In genomic region chr1:23563003-23563402, GRCh38 we compare ENCODE assay signal across 10 cellular contexts. TPM values are rescaled to one million over a fixed set of nuclear protein-coding genes. Genes with fewer than 3 reads are reported as not detected.
DNase-seq lines count a peak whose midpoint lies in the region; ATAC-seq, FAIRE-seq and TF ChIP-seq lines count a peak whose summit lies in the region.
"Had no signal": no experiment of that assay in that cellular context is flagged by ENCODE, and none has a peak within 500 bp of the region (broad histone marks: within the 10 kb centered on the region; RNA-seq: fewer than 3 reads in every experiment).

No MANE protein-coding gene starts in this region.

- peak overlapping the region; percentile 100 for H3K27ac Mint-ChIP-seq in nephron progenitor cell
- H3K27ac Mint-ChIP-seq in activated CD8-positive, alpha-beta T cell treated with anti-CD3 and anti-CD28 coated beads, Interleukin-2, amount 10 ng/mL, durations not matched to agents 7 days and 5 days: no peak overlapping the region
- H3K27ac Mint-ChIP-seq: immature natural killer cell had no signal

- TF ChIP-seq CTCF in A549 (IDR thresholded peaks at IDR 0.05) (no peak), nephron progenitor cell (IDR thresholded peaks at IDR 0.05) (no peak)

- peaks cover 2% of the 10 kb centered on the region for H3K36me3 Mint-ChIP-seq in nephron progenitor cell (ENCODE audit: low read depth)
- H3K36me3 Mint-ChIP-seq in activated CD8-positive, alpha-beta T cell treated with anti-CD3 and anti-CD28 coated beads, Interleukin-2, amount 10 ng/mL, durations not matched to agents 7 days and 5 days (ENCODE audit: low read depth): peaks cover 7% of the 10 kb centered on the region

- no peak for TF ChIP-seq RAD21 in A549 (conservative IDR thresholded peaks at IDR 0.05 in 1 of 2, IDR thresholded peaks at IDR 0.05 in 1 of 2)

- POLR2A ChIA-PET in A549 (lab: Yijun Ruan, JAX): interaction anchor here (11.2 kb wide), 1 partner anchor 12 kb away, joined by 168 read pairs; no protein-coding TSS in a partner anchor
- POLR2A ChIA-PET in activated CD8-positive, alpha-beta T cell treated with anti-CD3 and anti-CD28 coated beads, Interleukin-2, amount 10 ng/mL, durations not matched to agents 7 days and 5 days (lab: Charles Lee): no interaction called here

- peak overlapping the region; percentile 96 to 98 for H3K27ac ChIP-seq in A549
- H3K27ac ChIP-seq in duodenal mucosa (ENCODE audit: low read depth, low read length): peak overlapping the region; percentile 52

- no peaks in the 10 kb centered on the region for H3K27me3 Mint-ChIP-seq in nephron progenitor cell (ENCODE audit: low read depth, poor library complexity)
- H3K27me3 Mint-ChIP-seq in activated CD8-positive, alpha-beta T cell treated with anti-CD3 and anti-CD28 coated beads, Interleukin-2, amount 10 ng/mL, durations not matched to agents 7 days and 5 days (ENCODE audit: low read depth): peaks cover 53% of the 10 kb centered on the region

- H3K4me3 Mint-ChIP-seq in nephron progenitor cell: peak overlapping the region; percentile 64
- H3K4me3 Mint-ChIP-seq in activated CD8-positive, alpha-beta T cell treated with anti-CD3 and anti-CD28 coated beads, Interleukin-2, amount 10 ng/mL, durations not matched to agents 7 days and 5 days: no peak overlapping the region

- DNase-seq in A549 (ENCODE audit: low read depth in 1 of 2, low spot score in 1 of 2): no peak
- DNase-seq in NAMALWA (ENCODE audit: low spot score): peak; percentile 25
- no peak for DNase-seq in nephron progenitor cell
- no peak for DNase-seq in NCI-H128 (lab: John Stamatoyannopoulos, UW; ENCODE audit: unreplicated experiment)
- no peak for DNase-seq in activated CD8-positive, alpha-beta T cell treated with anti-CD3 and anti-CD28 coated beads, Interleukin-2, amount 10 ng/mL, durations not matched to agents 7 days and 5 days
- no peak for DNase-seq in cerebellar nuclear complex (lab: John Stamatoyannopoulos, UW)
- DNase-seq: stimulated activated CD4-positive, alpha-beta T cell treated with anti-CD3 and anti-CD28 coated beads, Interleukin-4, amount 100 ng/mL, for 24 hours had no signal

- H3K9ac ChIP-seq in duodenal mucosa (ENCODE audit: low read depth in 1 of 2, low read length in 2 of 2): no peak overlapping the region

- peaks cover 64% of the 10 kb centered on the region for H3K4me1 ChIP-seq in A549
- peaks cover 35 to 54% of the 10 kb centered on the region in 2 donors for H3K4me1 ChIP-seq in duodenal mucosa (ENCODE audit: control insufficient read depth in 1 of 2, insufficient read depth in 2 of 2, low read length in 2 of 2)

- H3K27me3 ChIP-seq in duodenal mucosa (ENCODE audit: control insufficient read depth in 1 of 2, insufficient read depth in 2 of 2, low read length in 2 of 2): no peaks in the 10 kb centered on the region

- no peak for ATAC-seq in A549
- ATAC-seq in GM19035 (IDR thresholded peaks at IDR 0.05; ENCODE audit: unreplicated experiment): no peak
- no peak for ATAC-seq in activated CD8-positive, alpha-beta T cell treated with anti-CD3 and anti-CD28 coated beads, Interleukin-2, amount 10 ng/mL, durations not matched to agents 7 days and 5 days

- H3K4me3 ChIP-seq in A549: no peak overlapping the region
- H3K4me3 ChIP-seq in duodenal mucosa (ENCODE audit: low read depth in 1 of 2, low read length in 2 of 2): no peak overlapping the region

- TF ChIP-seq EP300 in A549 (IDR thresholded peaks at IDR 0.05): no peak

- WGBS in A549 (ENCODE audit: missing lambda C conversion rate): 87% methylated on average over 9 of the region's 9 CpGs

- no peaks in the 10 kb centered on the region for H3K9me3 Mint-ChIP-seq in nephron progenitor cell
- no peaks in the 10 kb centered on the region for H3K9me3 Mint-ChIP-seq in activated CD8-positive, alpha-beta T cell treated with anti-CD3 and anti-CD28 coated beads, Interleukin-2, amount 10 ng/mL, durations not matched to agents 7 days and 5 days (ENCODE audit: insufficient read depth)
- H3K9me3 Mint-ChIP-seq: immature natural killer cell had no signal

- no peak for FAIRE-seq in A549 (lab: Jason Lieb, UNC)

- H3K9me3 ChIP-seq in A549 (no peaks in the 10 kb centered on the region), duodenal mucosa (ENCODE audit: control insufficient read depth in 1 of 2, low read length in 2 of 2) (no peaks in the 10 kb centered on the region)

- peaks cover 85% of the 10 kb centered on the region for H3K4me1 Mint-ChIP-seq in nephron progenitor cell
- H3K4me1 Mint-ChIP-seq in activated CD8-positive, alpha-beta T cell treated with anti-CD3 and anti-CD28 coated beads, Interleukin-2, amount 10 ng/mL, durations not matched to agents 7 days and 5 days (ENCODE audit: low read depth): peaks cover 43% of the 10 kb centered on the region

- CTCF ChIA-PET in A549 (lab: Yijun Ruan, JAX): interaction anchor here (1.0 to 29.3 kb wide), 2 partner anchors 48 to 71 kb away, joined by 3 to 699 read pairs; no protein-coding TSS in a partner anchor
- CTCF ChIA-PET in activated CD8-positive, alpha-beta T cell treated with anti-CD3 and anti-CD28 coated beads, Interleukin-2, amount 10 ng/mL, durations not matched to agents 7 days and 5 days (lab: Charles Lee): interaction anchor here (2.8 to 4.1 kb wide), 3 partner anchors 14 to 74 kb away, joined by 10 to 13 read pairs (median 11); no protein-coding TSS in a partner anchor

- no peak for TF ChIP-seq POLR2A in A549 (IDR thresholded peaks at IDR 0.05; ENCODE audit: low read length)

- H3K36me3 ChIP-seq in duodenal mucosa (ENCODE audit: control insufficient read depth in 1 of 2, insufficient read depth in 2 of 2, low read length in 2 of 2): no peaks in the 10 kb centered on the region

- H3K4me2 ChIP-seq in A549: peak overlapping the region; percentile 96

TF ChIP-seq in A549, 52 proteins besides CTCF, POLR2A, EP300 and RAD21 (continues in another document):
- TF ChIP-seq CHD2 (IDR thresholded peaks at IDR 0.05; ENCODE audit: low read length, partially characterized antibody) (no peak), REST (IDR thresholded peaks at IDR 0.05) (no peak), MAZ (IDR thresholded peaks at IDR 0.05; ENCODE audit: borderline replicate concordance, low read depth, low read length) (no peak), TFCP2L1 (CRISPR knock-in tag; IDR thresholded peaks at IDR 0.05) (no peak), CBX2 (IDR thresholded peaks at IDR 0.05; ENCODE audit: borderline replicate concordance, low read depth) (no peak), SMC3 (IDR thresholded peaks at IDR 0.05) (no peak), TP53 (CRISPR knock-in tag; IDR thresholded peaks at IDR 0.05) (no peak), MAX (IDR thresholded peaks at IDR 0.05) (no peak), HEYL (CRISPR knock-in tag; IDR thresholded peaks at IDR 0.05) (no peak), ZSCAN20 (CRISPR knock-in tag; IDR thresholded peaks at IDR 0.05) (no peak), POLR2AphosphoS2 (conservative IDR thresholded peaks at IDR 0.05; ENCODE audit: low read length) (no peak), MAFK (IDR thresholded peaks at IDR 0.05; ENCODE audit: partially characterized antibody) (no peak), FOSL2 (IDR thresholded peaks at IDR 0.05) (no peak), FOSL2 (CRISPR knock-in tag; IDR thresholded peaks at IDR 0.05) (no peak), PHF8 (IDR thresholded peaks at IDR 0.05; ENCODE audit: borderline replicate concordance, low read depth) (no peak)

RNA-seq across cellular contexts. Expression of gene ID3, which starts 3.7 kb away (rescaled TPM):
- polyA plus RNA-seq in A549 (2011; rRNA removed) (171 and 193 TPM in 2 replicates), A549 (2017; fragmentation: RNase III; extraction: RNeasy Plus Mini Kit Qiagen cat#74134 plus additional on column Dnase treatment) (209 to 336 TPM (median 288 TPM) in 3 replicates)
- 847 and 922 TPM in 2 replicates for polyA plus RNA-seq in A549 (2012; cell fraction: cytosol; rRNA removed)
- polyA plus RNA-seq in A549 (2012; cell fraction: nucleus; rRNA removed): 1,068 and 1,236 TPM in 2 replicates
- polyA minus RNA-seq in A549 (2011; rRNA and poly(A)+ RNA removed): 142 and 176 TPM in 2 replicates
- total RNA-seq in activated CD8-positive, alpha-beta T cell treated with anti-CD3 and anti-CD28 coated beads, Interleukin-2, amount 10 ng/mL, durations not matched to agents 7 days and 5 days: 10 to 100 TPM; 31.4 to 34.4 TPM

RNA-seq across cellular contexts. Expression of gene E2F2, which starts 32.0 kb away (rescaled TPM):
- polyA plus RNA-seq in A549 (2011; rRNA removed): 0.90 and 1.6 TPM in 2 replicates
- 1.8 and 2.4 TPM in 2 replicates for polyA plus RNA-seq in A549 (2012; cell fraction: cytosol; rRNA removed)
- 6.3 and 9.0 TPM in 2 replicates for polyA plus RNA-seq in A549 (2012; cell fraction: nucleus; rRNA removed)
- 3.4 to 3.9 TPM (median 3.4 TPM) in 3 replicates for polyA plus RNA-seq in A549 (2017; fragmentation: RNase III; extraction: RNeasy Plus Mini Kit Qiagen cat#74134 plus additional on column Dnase treatment)
- 3.0 and 3.3 TPM in 2 replicates for polyA minus RNA-seq in A549 (2011; rRNA and poly(A)+ RNA removed)
- total RNA-seq in activated CD8-positive, alpha-beta T cell treated with anti-CD3 and anti-CD28 coated beads, Interleukin-2, amount 10 ng/mL, durations not matched to agents 7 days and 5 days: 10 to 100 TPM; 75.0 to 80.3 TPM
